8 cellular contexts compared by ENCODE assay signal in the genomic region with DNA sequence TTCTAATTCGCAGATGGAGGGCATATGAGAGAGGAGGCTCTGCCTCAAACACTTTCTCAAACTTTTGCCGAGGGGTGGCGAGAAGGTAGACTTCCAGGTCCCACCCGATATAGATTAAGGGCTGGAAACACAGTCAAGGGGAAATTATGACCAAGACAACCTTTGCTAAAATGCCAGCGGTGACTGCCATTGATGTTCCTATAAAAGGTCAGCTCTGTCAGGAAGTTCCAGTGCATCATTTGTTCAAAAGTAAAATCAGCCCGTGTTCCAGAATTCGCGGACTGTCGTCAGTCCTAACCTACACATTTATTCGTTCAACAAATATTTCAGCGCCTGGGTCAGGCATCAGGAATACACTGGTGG. TPM values are rescaled to one million over a fixed set of nuclear protein-coding genes. Genes with fewer than 3 reads are reported as not detected.
DNase-seq lines count a peak whose midpoint lies in the region; ATAC-seq and TF ChIP-seq lines count a peak whose summit lies in the region.

No MANE protein-coding gene starts in this region.

- H3K36me3 Mint-ChIP-seq in activated T-helper 2 cell treated with anti-CD3 and anti-CD28 coated beads, Interferon-gamma antibody, Interleukin-2, Interleukin-4, amounts not matched to agents 10 μg/mL and 5 μg/mL and 100 μg/mL, durations not matched to agents 14 hours and 24 hours and 36 hours (ENCODE audit: low read depth), result peaks cover 34% of the 10 kb centered on the region

- H3K4me1 Mint-ChIP-seq in activated T-helper 2 cell treated with anti-CD3 and anti-CD28 coated beads, Interferon-gamma antibody, Interleukin-2, Interleukin-4, amounts not matched to agents 10 μg/mL and 5 μg/mL and 100 μg/mL, durations not matched to agents 14 hours and 24 hours and 36 hours (ENCODE audit: low read depth), result peaks cover 50% of the 10 kb centered on the region

- peaks cover 5% of the 10 kb centered on the region for H3K27me3 Mint-ChIP-seq in activated T-helper 2 cell treated with anti-CD3 and anti-CD28 coated beads, Interferon-gamma antibody, Interleukin-2, Interleukin-4, amounts not matched to agents 10 μg/mL and 5 μg/mL and 100 μg/mL, durations not matched to agents 14 hours and 24 hours and 36 hours (ENCODE audit: low read depth)

- BruUV-seq in A673 (replicated peaks; lab: Mats Ljungman, UMichigan), result no TSS peak

- TF ChIP-seq CTCF in A673 (conservative IDR thresholded peaks at IDR 0.05; ENCODE audit: low read depth, low read length) (no peak), HEK293 (tag by site-specific recombination; IDR thresholded peaks at IDR 0.05) (no peak), stomach (IDR thresholded peaks at IDR 0.05) (no peak)

- H3K4me1 ChIP-seq in A673 (ENCODE audit: insufficient read depth, low read length, poor library complexity, severe bottlenecking), result peaks cover 16% of the 10 kb centered on the region
- peaks cover 12% of the 10 kb centered on the region for H3K4me1 ChIP-seq in HEK293 (ENCODE audit: control insufficient read depth, insufficient read depth, low read length)
- H3K4me1 ChIP-seq in iPS-15b (ENCODE audit: control insufficient read depth, insufficient read depth, low read length), result no peaks in the 10 kb centered on the region
- peaks cover 27 to 43% (median 38%) of the 10 kb centered on the region in 4 donors for H3K4me1 ChIP-seq in stomach

- no peak for TF ChIP-seq EP300 in stomach (IDR thresholded peaks at IDR 0.05)

- CTCF ChIA-PET in A673 (lab: Charles Lee), result no interaction called here
- CTCF ChIA-PET in HEK293 (lab: Yijun Ruan, JAX), result interaction anchor here (0.7 kb wide), 1 partner anchor 223 kb away, joined by 4 read pairs; no protein-coding TSS in a partner anchor

- POLR2A ChIA-PET in A673 (lab: Charles Lee; ENCODE audit: low non-redundant PET) (interaction anchor here (0.6 kb wide), 1 partner anchor 272 kb away, joined by 3 read pairs; no protein-coding TSS in a partner anchor), HEK293 (lab: Yijun Ruan, JAX) (no interaction called here)

- H3K9me3 Mint-ChIP-seq in activated T-helper 2 cell treated with anti-CD3 and anti-CD28 coated beads, Interferon-gamma antibody, Interleukin-2, Interleukin-4, amounts not matched to agents 10 μg/mL and 5 μg/mL and 100 μg/mL, durations not matched to agents 14 hours and 24 hours and 36 hours, result no peaks in the 10 kb centered on the region

- H3K27ac Mint-ChIP-seq in activated T-helper 2 cell treated with anti-CD3 and anti-CD28 coated beads, Interferon-gamma antibody, Interleukin-2, Interleukin-4, amounts not matched to agents 10 μg/mL and 5 μg/mL and 100 μg/mL, durations not matched to agents 14 hours and 24 hours and 36 hours, result peak overlapping the region; percentile 99

- peak overlapping the region; percentile 98 for H3K4me3 Mint-ChIP-seq in activated T-helper 2 cell treated with anti-CD3 and anti-CD28 coated beads, Interferon-gamma antibody, Interleukin-2, Interleukin-4, amounts not matched to agents 10 μg/mL and 5 μg/mL and 100 μg/mL, durations not matched to agents 14 hours and 24 hours and 36 hours (ENCODE audit: low read depth)

- intact Hi-C loops in A673 (cut with micrococcal nuclease; ENCODE audit: unreplicated experiment) (loop anchor here (5.0 kb wide), 1 partner anchor 36 kb away; no protein-coding TSS in a partner anchor), stomach (cut with DNase I; ENCODE audit: low total_unique reads) (no loop called here)
- intact Hi-C loops in activated T-helper 2 cell treated with anti-CD3 and anti-CD28 coated beads, Interferon-gamma antibody, Interleukin-2, Interleukin-4, amounts not matched to agents 10 μg/mL and 5 μg/mL and 100 μg/mL, durations not matched to agents 14 hours and 24 hours and 36 hours (cut with micrococcal nuclease), result loop anchor here (10.0 kb wide), 1 partner anchor 107 kb away; a partner anchor contains a TSS

- H3K27me3 ChIP-seq in A673 (replicated peaks; ENCODE audit: insufficient read depth, low read depth, low read length, poor library complexity), result no peaks in the 10 kb centered on the region
- H3K27me3 ChIP-seq in iPS-15b (ENCODE audit: control insufficient read depth, insufficient read depth, low read length), result no peaks in the 10 kb centered on the region
- H3K27me3 ChIP-seq in stomach, result no peaks in the 10 kb centered on the region

- ATAC-seq in HG02642 (IDR thresholded peaks at IDR 0.05; ENCODE audit: poor library complexity, unreplicated experiment), result no peak
- no peak for ATAC-seq in HG02678 (IDR thresholded peaks at IDR 0.05; ENCODE audit: unreplicated experiment)

- 2 to 4% (median 3%) methylated on average over 11 of the region's 11 CpGs for WGBS in stomach, 5 donors

- H3K36me3 ChIP-seq in A673 (ENCODE audit: insufficient read depth, low read length, poor library complexity, severe bottlenecking) (peaks cover 6% of the 10 kb centered on the region), HEK293 (ENCODE audit: control insufficient read depth in 2 of 2, insufficient read depth in 1 of 2, low read length in 2 of 2) (peaks cover 0 to 10% of the 10 kb centered on the region in 2 experiments; a peak in 1 of 3 replicates), iPS-15b (ENCODE audit: control insufficient read depth, insufficient read depth, low read length) (no peaks in the 10 kb centered on the region), stomach (no peaks in the 10 kb centered on the region)

- DNase-seq in A673 (ENCODE audit: low spot score) (no peak), stomach (no peak)
- no peak for DNase-seq in activated T-helper 2 cell treated with anti-CD3 and anti-CD28 coated beads, Interferon-gamma antibody, Interleukin-2, Interleukin-4, amounts not matched to agents 10 μg/mL and 5 μg/mL and 100 μg/mL, durations not matched to agents 14 hours and 24 hours and 36 hours (ENCODE audit: low spot score)
- no peak for DNase-seq in effector CD4-positive, alpha-beta T cell

- no peak for TF ChIP-seq POLR2A in stomach (IDR thresholded peaks at IDR 0.05)

- H3K27ac ChIP-seq in A673 (ENCODE audit: low read depth, low read length, poor library complexity, severe bottlenecking) (peak overlapping the region; percentile 94), HEK293 (ENCODE audit: extremely low read depth, low read depth, low read length) (peak overlapping the region; percentile 92; the same call in 1 of the 2 replicates), stomach (peak overlapping the region; percentile 97 to 99 (median 98))

- H3K9me3 ChIP-seq in A673 (ENCODE audit: low read depth, low read length, poor library complexity, severe bottlenecking) (no peaks in the 10 kb centered on the region), HEK293 (ENCODE audit: control insufficient read depth, insufficient read depth, low read depth, low read length) (no peaks in the 10 kb centered on the region), iPS-15b (ENCODE audit: control insufficient read depth, insufficient read depth, low read length) (no peaks in the 10 kb centered on the region), stomach (no peaks in the 10 kb centered on the region)

- H3K9ac ChIP-seq in iPS-15b (ENCODE audit: low read depth, low read length), result peak overlapping the region; percentile 93

- H3K4me3 ChIP-seq in A673 (ENCODE audit: low read depth, low read length, poor library complexity, severe bottlenecking), result peak overlapping the region; percentile 85
- H3K4me3 ChIP-seq in HEK293 (ENCODE audit: low read depth, low read length), result peak overlapping the region; percentile 99
- peak overlapping the region; percentile 95 for H3K4me3 ChIP-seq in iPS-15b (ENCODE audit: low read depth, low read length)
- peak overlapping the region; percentile 82 to 97 (median 88) for H3K4me3 ChIP-seq in stomach

TF ChIP-seq in HEK293, 187 proteins besides CTCF, POLR2A, EP300 and RAD21:
- TF ChIP-seq ZNF146 (tag by site-specific recombination; IDR thresholded peaks at IDR 0.05), result no peak
- no peak for TF ChIP-seq ZNF140 (tag by site-specific recombination; IDR thresholded peaks at IDR 0.05)
- TF ChIP-seq ZNF596 (tag by site-specific recombination; IDR thresholded peaks at IDR 0.05), result no peak
- TF ChIP-seq ZNF660 (tag by site-specific recombination; IDR thresholded peaks at IDR 0.05), result no peak
- TF ChIP-seq ZNF24 (tag by site-specific recombination; IDR thresholded peaks at IDR 0.05), result peak; percentile 13
- TF ChIP-seq ZNF548 (tag by site-specific recombination; IDR thresholded peaks at IDR 0.05), result no peak

RNA-seq across cellular contexts. Expression of a gene that starts 0.8 kb away (rescaled TPM):
- total RNA-seq in A673 (2021) (318 and 337 TPM in 2 replicates), stomach (100 to 1,000 TPM in 4 of 5 donors, 10 to 100 TPM in 1; 85.2 to 317 (median 170) TPM)
- 211 and 217 TPM in 2 replicates for total RNA-seq in activated T-helper 2 cell treated with anti-CD3 and anti-CD28 coated beads, Interferon-gamma antibody, Interleukin-2, Interleukin-4, amounts not matched to agents 10 μg/mL and 5 μg/mL and 100 μg/mL, durations not matched to agents 14 hours and 24 hours and 36 hours
- 100 to 1,000 TPM in 1 of 3 donors, 10 to 100 TPM in 2; 60.9 to 101 (median 65.2) TPM for polyA plus RNA-seq in stomach
